1 cellular context compared by ENCODE assay signal in genomic region chr1:206633708-206634121, GRCh38.
TF ChIP-seq lines count a peak whose summit lies in the region.

No MANE protein-coding gene starts in this region.

TF ChIP-seq in H1, 55 proteins besides CTCF, POLR2A, EP300 and RAD21:
- TF ChIP-seq, protein P1, sequence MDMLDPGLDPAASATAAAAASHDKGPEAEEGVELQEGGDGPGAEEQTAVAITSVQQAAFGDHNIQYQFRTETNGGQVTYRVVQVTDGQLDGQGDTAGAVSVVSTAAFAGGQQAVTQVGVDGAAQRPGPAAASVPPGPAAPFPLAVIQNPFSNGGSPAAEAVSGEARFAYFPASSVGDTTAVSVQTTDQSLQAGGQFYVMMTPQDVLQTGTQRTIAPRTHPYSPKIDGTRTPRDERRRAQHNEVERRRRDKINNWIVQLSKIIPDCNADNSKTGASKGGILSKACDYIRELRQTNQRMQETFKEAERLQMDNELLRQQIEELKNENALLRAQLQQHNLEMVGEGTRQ (IDR thresholded peaks at IDR 0.05; ENCODE audit: low read length), result no peak
- TF ChIP-seq KDM1A (IDR thresholded peaks at IDR 0.05; ENCODE audit: borderline replicate concordance, low read length) (no peak), SP1 (IDR thresholded peaks at IDR 0.05; ENCODE audit: low read depth, low read length) (no peak), SAP30 (IDR thresholded peaks at IDR 0.05; ENCODE audit: insufficient read depth, insufficient replicate concordance, low read length) (no peak), YY1 (IDR thresholded peaks at IDR 0.05; ENCODE audit: low read depth, low read length) (no peak), BRCA1 (IDR thresholded peaks at IDR 0.05; ENCODE audit: low read depth, low read length) (no peak), NRF1 (IDR thresholded peaks at IDR 0.05; ENCODE audit: low read depth, low read length) (no peak), ASH2L (IDR thresholded peaks at IDR 0.05; ENCODE audit: low read length) (no peak), SIN3A (conservative IDR thresholded peaks at IDR 0.05 in 1 of 2, IDR thresholded peaks at IDR 0.05 in 1 of 2; ENCODE audit: low read depth in 1 of 2, low read length in 2 of 2) (no peak), GTF2F1 (IDR thresholded peaks at IDR 0.05; ENCODE audit: borderline replicate concordance, low read depth, low read length) (no peak), SP2 (IDR thresholded peaks at IDR 0.05; ENCODE audit: low read length) (no peak), EGR1 (IDR thresholded peaks at IDR 0.05; ENCODE audit: borderline replicate concordance, low read depth, low read length) (no peak), KDM5A (IDR thresholded peaks at IDR 0.05; ENCODE audit: low read length) (no peak), SP4 (IDR thresholded peaks at IDR 0.05; ENCODE audit: low read length) (no peak), PHF8 (conservative IDR thresholded peaks at IDR 0.05; ENCODE audit: low read depth, low read length) (no peak)
- TF ChIP-seq, protein P2, sequence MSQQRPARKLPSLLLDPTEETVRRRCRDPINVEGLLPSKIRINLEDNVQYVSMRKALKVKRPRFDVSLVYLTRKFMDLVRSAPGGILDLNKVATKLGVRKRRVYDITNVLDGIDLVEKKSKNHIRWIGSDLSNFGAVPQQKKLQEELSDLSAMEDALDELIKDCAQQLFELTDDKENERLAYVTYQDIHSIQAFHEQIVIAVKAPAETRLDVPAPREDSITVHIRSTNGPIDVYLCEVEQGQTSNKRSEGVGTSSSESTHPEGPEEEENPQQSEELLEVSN (IDR thresholded peaks at IDR 0.05), result no peak
TF ChIP-seq in H1: peak in this region for 0.
